Comparison of ENCODE assay signal across 14 cellular contexts in the genomic region with DNA sequence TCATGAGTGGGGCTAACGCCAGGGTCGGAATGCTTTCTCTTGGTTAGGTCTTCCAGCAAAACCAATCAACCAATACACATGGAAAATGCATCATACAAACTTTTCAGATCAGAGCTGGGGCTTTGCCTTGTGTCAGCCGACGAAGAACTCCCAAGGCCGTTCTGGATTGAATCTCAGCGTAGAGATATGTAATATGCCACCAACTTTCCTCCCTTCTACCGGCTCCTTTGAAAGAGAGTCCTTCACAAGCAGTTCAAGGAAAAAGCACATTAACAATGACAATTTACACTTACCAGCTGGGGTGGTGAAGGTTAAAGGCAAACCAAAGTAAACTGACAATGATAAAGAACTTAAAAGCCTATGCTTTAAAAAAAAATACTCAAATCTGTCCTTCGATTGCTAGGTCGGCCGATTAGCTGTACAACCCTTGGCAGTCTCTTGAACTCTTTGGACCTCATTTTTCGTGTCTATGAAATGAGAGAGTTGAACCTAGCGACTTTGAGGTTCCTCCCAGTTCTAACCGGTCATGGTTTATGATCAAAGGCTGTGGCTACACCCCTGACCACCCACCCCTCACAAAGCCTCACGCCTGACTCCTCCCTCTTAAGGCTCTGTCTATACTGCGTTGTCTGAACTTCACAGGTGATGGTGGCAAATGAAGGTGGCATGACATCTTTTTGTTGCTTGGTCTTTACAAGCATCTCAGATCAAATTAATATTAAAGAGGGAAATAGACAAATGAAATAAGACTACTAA. TPM values are rescaled to one million over a fixed set of nuclear protein-coding genes. Genes with fewer than 3 reads are reported as not detected.
A peak's percentile ranks its signal among the peaks of the same experiment; 100 is the strongest.
DNase-seq lines count a peak whose midpoint lies in the region; ATAC-seq, FAIRE-seq and TF ChIP-seq lines count a peak whose summit lies in the region.
"Had no signal": no experiment of that assay in that cellular context is flagged by ENCODE, and none has a peak within 500 bp of the region (broad histone marks: within the 10 kb centered on the region; RNA-seq: fewer than 3 reads in every experiment).

No MANE protein-coding gene starts in this region.

- H3K4me3 Mint-ChIP-seq in glutamatergic neuron (ENCODE audit: unreplicated experiment) = no peak overlapping the region
- H3K4me3 Mint-ChIP-seq in stimulated activated naive B cell treated with anti-CD40 and anti-IgM and Interleukin-4, amounts not matched to agents 10 μg/mL and 1 μg/mL and 100 μg/mL, for 72 hours = peak overlapping the region in 1 of 2 donors; percentile 31

- TF ChIP-seq CTCF in glutamatergic neuron (IDR thresholded peaks at IDR 0.05; ENCODE audit: partially characterized antibody, unreplicated experiment) = no peak

- H3K27ac Mint-ChIP-seq in glutamatergic neuron (ENCODE audit: unreplicated experiment) = peak overlapping the region; percentile 93
- peak overlapping the region; percentile 20 for H3K27ac Mint-ChIP-seq in stimulated activated naive B cell treated with anti-CD40 and anti-IgM and Interleukin-4, amounts not matched to agents 10 μg/mL and 1 μg/mL and 100 μg/mL, for 72 hours

- TF ChIP-seq POLR2A in GM12891 (IDR thresholded peaks at IDR 0.05; ENCODE audit: low read depth, low read length) = no peak

- ATAC-seq in HG02870 (IDR thresholded peaks at IDR 0.05; ENCODE audit: unreplicated experiment) = peak; percentile 49
- ATAC-seq in stimulated activated naive B cell treated with anti-CD40 and anti-IgM and Interleukin-4, amounts not matched to agents 10 μg/mL and 1 μg/mL and 100 μg/mL, for 72 hours (replicated peaks) = peak; percentile 60 to 77

- peaks cover 4% of the 10 kb centered on the region for H3K9me3 Mint-ChIP-seq in glutamatergic neuron (ENCODE audit: unreplicated experiment)
- H3K9me3 Mint-ChIP-seq in stimulated activated naive B cell treated with anti-CD40 and anti-IgM and Interleukin-4, amounts not matched to agents 10 μg/mL and 1 μg/mL and 100 μg/mL, for 72 hours = peaks cover 0 to 2% of the 10 kb centered on the region in 2 donors
- H3K9me3 Mint-ChIP-seq: CD8-positive, alpha-beta memory T cell had no signal

- DNase-seq in GM12891 (ENCODE audit: insufficient read length, low spot score) (no peak), glutamatergic neuron (no peak), NCI-H1417 treated with DMSO at 0.1 percent for 48 hours (lab: John Stamatoyannopoulos, UW) (no peak), AG08395 (ENCODE audit: low spot score) (no peak), RPMI8226 (no peak)
- no peak for DNase-seq in stimulated activated naive B cell treated with anti-CD40 and anti-IgM and Interleukin-4, amounts not matched to agents 10 μg/mL and 1 μg/mL and 100 μg/mL, for 72 hours
- DNase-seq: CD8-positive, alpha-beta memory T cell; foreskin melanocyte; mesendoderm; NCI-H1930; occipital lobe; stimulated activated naive CD4-positive, alpha-beta T cell; WERI-Rb-1 had no signal

- peaks cover 6% of the 10 kb centered on the region for H3K27me3 Mint-ChIP-seq in glutamatergic neuron (ENCODE audit: unreplicated experiment)
- no peaks in the 10 kb centered on the region for H3K27me3 Mint-ChIP-seq in stimulated activated naive B cell treated with anti-CD40 and anti-IgM and Interleukin-4, amounts not matched to agents 10 μg/mL and 1 μg/mL and 100 μg/mL, for 72 hours
- H3K27me3 Mint-ChIP-seq: CD8-positive, alpha-beta memory T cell had no signal

- H3K36me3 Mint-ChIP-seq in glutamatergic neuron (ENCODE audit: unreplicated experiment) = no peaks in the 10 kb centered on the region
- peaks cover 43 to 62% of the 10 kb centered on the region in 2 donors for H3K36me3 Mint-ChIP-seq in stimulated activated naive B cell treated with anti-CD40 and anti-IgM and Interleukin-4, amounts not matched to agents 10 μg/mL and 1 μg/mL and 100 μg/mL, for 72 hours

- peaks cover 27% of the 10 kb centered on the region for H3K4me1 Mint-ChIP-seq in glutamatergic neuron (ENCODE audit: low read depth, unreplicated experiment)
- H3K4me1 Mint-ChIP-seq in stimulated activated naive B cell treated with anti-CD40 and anti-IgM and Interleukin-4, amounts not matched to agents 10 μg/mL and 1 μg/mL and 100 μg/mL, for 72 hours = peaks cover 39 to 76% of the 10 kb centered on the region in 2 donors

- FAIRE-seq in GM12891 (lab: Jason Lieb, UNC) = peak; percentile 66

TF ChIP-seq in GM12891, 5 proteins besides CTCF, POLR2A, EP300 and RAD21:
- TF ChIP-seq POU2F2 (IDR thresholded peaks at IDR 0.05; ENCODE audit: low read depth, low read length) (0 out of 2 replicates have a peak, but pooled peaks have one; percentile 17), POLR2AphosphoS5 (IDR thresholded peaks at IDR 0.05; ENCODE audit: low read depth, low read length) (no peak), PAX5 (IDR thresholded peaks at IDR 0.05; ENCODE audit: insufficient read depth, low read length, severe bottlenecking) (peak; percentile 81)

RNA-seq across cellular contexts. Expression of gene BCL2, which starts 46.2 kb away (rescaled TPM):
- polyA plus RNA-seq in GM12891 (2012; ENCODE audit: low read depth, missing spikeins) = 25.4 TPM
- total RNA-seq in glutamatergic neuron (ENCODE audit: unreplicated experiment) = 6.8 TPM
